ENCODE assay signal across 28 cellular contexts in genomic region chr12:109120095-109120494, GRCh38.
"Had no signal": no experiment of that assay in that cellular context is flagged by ENCODE, and none has a peak within 500 bp of the region (broad histone marks: within the 10 kb centered on the region; RNA-seq: fewer than 3 reads in every experiment).

No MANE protein-coding gene starts in this region.

- H3K27me3 ChIP-seq: esophagus squamous epithelium, hepatocyte, neutrophil, thyroid gland, upper lobe of right lung had no signal

- H3K27me3 Mint-ChIP-seq: activated CD4-positive, alpha-beta memory T cell treated with anti-CD3 and anti-CD28 coated beads for 36 hours; activated CD4-positive, alpha-beta T cell treated with anti-CD3 and anti-CD28 coated beads, Interleukin-2, amount 10 ng/mL, durations not matched to agents 24 days and 14 days; stimulated activated naive CD8-positive, alpha-beta T cell treated with anti-CD3 and anti-CD28 coated beads, Interleukin-15, Interleukin-2, amounts not matched to agents 100 ng/mL and 50 ng/mL, for 24 hours; T-helper 17 cell had no signal

- H3K9me3 Mint-ChIP-seq: activated CD4-positive, alpha-beta memory T cell treated with anti-CD3 and anti-CD28 coated beads for 36 hours; activated CD4-positive, alpha-beta T cell treated with anti-CD3 and anti-CD28 coated beads, Interleukin-2, amount 10 ng/mL, durations not matched to agents 24 days and 14 days; natural killer cell; stimulated activated naive CD8-positive, alpha-beta T cell treated with anti-CD3 and anti-CD28 coated beads, Interleukin-15, Interleukin-2, amounts not matched to agents 100 ng/mL and 50 ng/mL, for 24 hours had no signal

- H2AFZ ChIP-seq: hepatocyte had no signal

- H3K9me3 ChIP-seq: esophagus squamous epithelium, lower lobe of right lung, neutrophil, prostate gland, thyroid gland, upper lobe of right lung had no signal

- H3K4me3 Mint-ChIP-seq: activated CD4-positive, alpha-beta memory T cell treated with anti-CD3 and anti-CD28 coated beads for 36 hours; activated CD4-positive, alpha-beta T cell treated with anti-CD3 and anti-CD28 coated beads, Interleukin-2, amount 10 ng/mL, durations not matched to agents 24 days and 14 days; natural killer cell; stimulated activated naive CD8-positive, alpha-beta T cell treated with anti-CD3 and anti-CD28 coated beads, Interleukin-15, Interleukin-2, amounts not matched to agents 100 ng/mL and 50 ng/mL, for 24 hours; T-helper 17 cell had no signal

- H3K36me3 ChIP-seq: esophagus squamous epithelium, lower lobe of right lung, neutrophil, prostate gland, thyroid gland, upper lobe of right lung, WERI-Rb-1 had no signal

- H3K27ac ChIP-seq: hepatocyte, neutrophil, prostate gland, WERI-Rb-1 had no signal

- DNase-seq: activated CD4-positive, alpha-beta memory T cell treated with anti-CD3 and anti-CD28 coated beads for 36 hours; activated CD4-positive, alpha-beta T cell treated with anti-CD3 and anti-CD28 coated beads, Interleukin-2, amount 10 ng/mL, durations not matched to agents 24 days and 14 days; activated CD8-positive, alpha-beta memory T cell treated with anti-CD3 and anti-CD28 coated beads, Interleukin-2, amount 50 U/mL, for 4 hours; activated gamma-delta T cell treated with Interleukin-2 at 50 U/mL for 16 hours; activated naive CD4-positive, alpha-beta T cell treated with anti-CD3 and anti-CD28 coated beads, Interleukin-2, amount 50 U/mL, for 16 hours; activated T-cell treated with anti-CD3 and anti-CD28 coated beads, Interleukin-2, amount 50 U/mL, for 1 hour; amygdala; dermis blood vessel endothelial cell; effector CD4-positive, alpha-beta T cell; esophagus squamous epithelium; foreskin melanocyte; left colon; lower lobe of right lung; mesenchymal stem cell; natural killer cell; stimulated activated CD4-positive, alpha-beta T cell treated with anti-CD3 and anti-CD28 coated beads, Interleukin-12 subunit alpha, Interleukin-12 subunit beta, amount 100 ng/mL, for 4 hours; stimulated activated CD4-positive, alpha-beta T cell treated with anti-CD3 and anti-CD28 coated beads, Interleukin-4, amount 100 ng/mL, for 1 hour; T-helper 17 cell; T1000; thyroid gland; upper lobe of right lung; WERI-Rb-1 had no signal

- H3K4me2 ChIP-seq: hepatocyte had no signal

- H3K36me3 Mint-ChIP-seq: activated CD4-positive, alpha-beta memory T cell treated with anti-CD3 and anti-CD28 coated beads for 36 hours; natural killer cell had no signal

- H3K4me3 ChIP-seq: esophagus squamous epithelium, hepatocyte, lower lobe of right lung, prostate gland, thyroid gland, upper lobe of right lung had no signal

- ATAC-seq: activated CD4-positive, CD25-positive, alpha-beta regulatory T cell treated with anti-CD3 and anti-CD28 coated beads, Interleukin-2, amount 50 U/mL, for 24 hours; left colon; lower lobe of right lung; natural killer cell; SK-N-SH treated with all-trans-retinoic acid at 6 μM for 48 hours; T-helper 17 cell; upper lobe of right lung had no signal

- H3K27ac Mint-ChIP-seq: activated CD4-positive, alpha-beta memory T cell treated with anti-CD3 and anti-CD28 coated beads for 36 hours; activated CD4-positive, alpha-beta T cell treated with anti-CD3 and anti-CD28 coated beads, Interleukin-2, amount 10 ng/mL, durations not matched to agents 24 days and 14 days; natural killer cell; stimulated activated naive CD8-positive, alpha-beta T cell treated with anti-CD3 and anti-CD28 coated beads, Interleukin-15, Interleukin-2, amounts not matched to agents 100 ng/mL and 50 ng/mL, for 24 hours had no signal
